In the genomic region with DNA sequence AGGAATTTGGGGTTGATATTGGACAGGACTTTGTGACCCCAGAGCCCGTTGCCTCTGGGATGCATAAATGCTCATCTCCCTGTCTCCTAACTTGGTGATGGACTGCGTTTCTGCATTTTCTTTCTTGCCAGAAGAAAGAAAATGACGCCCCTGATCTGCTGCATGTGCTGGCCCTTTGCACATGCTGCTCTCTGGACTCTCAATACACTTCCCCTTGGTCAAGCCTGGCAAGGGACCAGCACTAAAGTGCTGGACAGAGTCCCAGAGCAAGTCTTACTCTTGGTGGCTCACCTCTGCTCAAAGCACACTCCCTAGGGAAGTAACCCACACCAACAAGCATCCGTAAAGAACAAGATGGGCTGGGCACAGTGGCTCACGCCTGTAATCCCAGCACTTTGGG, we compare ENCODE assay signal across 16 cellular contexts. TPM values are rescaled to one million over a fixed set of nuclear protein-coding genes. Genes with fewer than 3 reads are reported as not detected.
A peak's percentile ranks its signal among the peaks of the same experiment; 100 is the strongest.
DNase-seq lines count a peak whose midpoint lies in the region; ATAC-seq and TF ChIP-seq lines count a peak whose summit lies in the region.
"Had no signal": no experiment of that assay in that cellular context is flagged by ENCODE, and none has a peak within 500 bp of the region (broad histone marks: within the 10 kb centered on the region; RNA-seq: fewer than 3 reads in every experiment).

No MANE protein-coding gene starts in this region.

- no peak for TF ChIP-seq CTCF in activated B cell treated with CpG ODN at 0.5 μM for 24 hours (IDR thresholded peaks at IDR 0.05)
- no peak for TF ChIP-seq CTCF in stomach (IDR thresholded peaks at IDR 0.05)
- no peak for TF ChIP-seq CTCF in type B pancreatic cell (conservative IDR thresholded peaks at IDR 0.05)

- CTCF ChIA-PET in activated B cell treated with CpG ODN at 0.5 μM for 24 hours (lab: Charles Lee) = no interaction called here

- no peaks in the 10 kb centered on the region for H3K9me3 ChIP-seq in stomach
- H3K9me3 ChIP-seq: SJCRH30 had no signal

- no peak overlapping the region for H3K4me3 ChIP-seq in stomach
- H3K4me3 ChIP-seq: SJCRH30 had no signal

- 60 to 72% (median 66%) methylated on average over 5 of the region's 5 CpGs for WGBS in stomach, 5 donors

- no peak for TF ChIP-seq EP300 in stomach (IDR thresholded peaks at IDR 0.05)

- H3K27me3 Mint-ChIP-seq in activated CD4-positive, alpha-beta T cell treated with anti-CD3 and anti-CD28 coated beads, Interleukin-2, amount 10 ng/mL, durations not matched to agents 24 days and 14 days = no peaks in the 10 kb centered on the region
- H3K27me3 Mint-ChIP-seq in activated B cell treated with CpG ODN at 0.5 μM for 24 hours = no peaks in the 10 kb centered on the region
- no peaks in the 10 kb centered on the region for H3K27me3 Mint-ChIP-seq in type B pancreatic cell
- H3K27me3 Mint-ChIP-seq: activated naive CD8-positive, alpha-beta T cell treated with anti-CD3 and anti-CD28 coated beads, Interleukin-2, amount 10 ng/mL, durations not matched to agents 7 days and 5 days; stimulated activated naive CD8-positive, alpha-beta T cell treated with anti-CD3 and anti-CD28 coated beads, Interleukin-15, amount 100 ng/mL, for 72 hours had no signal

- no peak overlapping the region for H3K4me3 Mint-ChIP-seq in activated CD4-positive, alpha-beta T cell treated with anti-CD3 and anti-CD28 coated beads, Interleukin-2, amount 10 ng/mL, durations not matched to agents 24 days and 14 days
- no peak overlapping the region for H3K4me3 Mint-ChIP-seq in activated B cell treated with CpG ODN at 0.5 μM for 24 hours
- H3K4me3 Mint-ChIP-seq in type B pancreatic cell = no peak overlapping the region
- H3K4me3 Mint-ChIP-seq: activated naive CD8-positive, alpha-beta T cell treated with anti-CD3 and anti-CD28 coated beads, Interleukin-2, amount 10 ng/mL, durations not matched to agents 7 days and 5 days; nephron progenitor cell had no signal

- ATAC-seq in activated B cell treated with CpG ODN at 0.5 μM for 24 hours (ENCODE audit: low read depth) (no peak), left lobe of liver (peak; percentile 39), GM19452 (IDR thresholded peaks at IDR 0.05; ENCODE audit: unreplicated experiment) (no peak)
- ATAC-seq: stimulated activated naive CD8-positive, alpha-beta T cell treated with anti-CD3 and anti-CD28 coated beads, Interleukin-15, amount 100 ng/mL, for 72 hours had no signal

- no peak for DNase-seq in activated CD4-positive, alpha-beta T cell treated with anti-CD3 and anti-CD28 coated beads, Interleukin-2, amount 10 ng/mL, durations not matched to agents 24 days and 14 days
- no peak for DNase-seq in activated CD4-positive, alpha-beta T cell treated with anti-CD3 and anti-CD28 coated beads for 1 hour
- DNase-seq in activated B cell treated with CpG ODN at 0.5 μM for 24 hours = no peak
- peak; percentile 79 for DNase-seq in left lobe of liver (ENCODE audit: low spot score)
- peak; percentile 66 for DNase-seq in stomach
- no peak for DNase-seq in type B pancreatic cell (ENCODE audit: extremely low spot score, unreplicated experiment)
- DNase-seq in mesenteric fat pad (ENCODE audit: low spot score) = no peak
- DNase-seq: activated CD4-positive, alpha-beta T cell treated with anti-CD3 and anti-CD28 coated beads for 48 hours; activated naive CD8-positive, alpha-beta T cell treated with anti-CD3 and anti-CD28 coated beads, Interleukin-2, amount 10 ng/mL, durations not matched to agents 7 days and 5 days; effector CD8-positive, alpha-beta T cell; NCI-H1092; NCI-H524; nephron progenitor cell; SJCRH30; stimulated activated naive CD8-positive, alpha-beta T cell treated with anti-CD3 and anti-CD28 coated beads, Interleukin-15, amount 100 ng/mL, for 72 hours had no signal

- H3K36me3 Mint-ChIP-seq in activated CD4-positive, alpha-beta T cell treated with anti-CD3 and anti-CD28 coated beads, Interleukin-2, amount 10 ng/mL, durations not matched to agents 24 days and 14 days (ENCODE audit: low read depth) = peaks cover 51% of the 10 kb centered on the region
- H3K36me3 Mint-ChIP-seq in activated B cell treated with CpG ODN at 0.5 μM for 24 hours (ENCODE audit: low read depth) = peaks cover 64% of the 10 kb centered on the region
- H3K36me3 Mint-ChIP-seq in type B pancreatic cell = peaks cover 7% of the 10 kb centered on the region

- H3K4me1 Mint-ChIP-seq in activated CD4-positive, alpha-beta T cell treated with anti-CD3 and anti-CD28 coated beads, Interleukin-2, amount 10 ng/mL, durations not matched to agents 24 days and 14 days = peaks cover 61% of the 10 kb centered on the region
- H3K4me1 Mint-ChIP-seq in activated B cell treated with CpG ODN at 0.5 μM for 24 hours = peaks cover 56% of the 10 kb centered on the region
- peaks cover 26% of the 10 kb centered on the region for H3K4me1 Mint-ChIP-seq in type B pancreatic cell (ENCODE audit: unreplicated experiment)

- H3K36me3 ChIP-seq in stomach = peaks cover 11 to 67% (median 60%) of the 10 kb centered on the region in 4 donors

- H3K27ac Mint-ChIP-seq in activated CD4-positive, alpha-beta T cell treated with anti-CD3 and anti-CD28 coated beads, Interleukin-2, amount 10 ng/mL, durations not matched to agents 24 days and 14 days = peak overlapping the region; percentile 64
- peak overlapping the region; percentile 41 for H3K27ac Mint-ChIP-seq in activated B cell treated with CpG ODN at 0.5 μM for 24 hours
- H3K27ac Mint-ChIP-seq in type B pancreatic cell = no peak overlapping the region
- H3K27ac Mint-ChIP-seq: activated naive CD8-positive, alpha-beta T cell treated with anti-CD3 and anti-CD28 coated beads, Interleukin-2, amount 10 ng/mL, durations not matched to agents 7 days and 5 days had no signal

- peaks cover 63 to 97% (median 85%) of the 10 kb centered on the region in 4 donors for H3K4me1 ChIP-seq in stomach

- intact Hi-C loops in activated CD4-positive, alpha-beta T cell treated with anti-CD3 and anti-CD28 coated beads, Interleukin-2, amount 10 ng/mL, durations not matched to agents 24 days and 14 days (cut with micrococcal nuclease) = no loop called here
- intact Hi-C loops in activated B cell treated with CpG ODN at 0.5 μM for 24 hours (cut with micrococcal nuclease) = no loop called here
- intact Hi-C loops in stomach (cut with DNase I; ENCODE audit: low total_unique reads) = no loop called here

- H3K9me3 Mint-ChIP-seq in activated CD4-positive, alpha-beta T cell treated with anti-CD3 and anti-CD28 coated beads, Interleukin-2, amount 10 ng/mL, durations not matched to agents 24 days and 14 days = no peaks in the 10 kb centered on the region
- H3K9me3 Mint-ChIP-seq in activated B cell treated with CpG ODN at 0.5 μM for 24 hours = no peaks in the 10 kb centered on the region
- H3K9me3 Mint-ChIP-seq in type B pancreatic cell = no peaks in the 10 kb centered on the region
- H3K9me3 Mint-ChIP-seq: activated naive CD8-positive, alpha-beta T cell treated with anti-CD3 and anti-CD28 coated beads, Interleukin-2, amount 10 ng/mL, durations not matched to agents 7 days and 5 days; nephron progenitor cell; stimulated activated naive CD8-positive, alpha-beta T cell treated with anti-CD3 and anti-CD28 coated beads, Interleukin-15, amount 100 ng/mL, for 72 hours had no signal

- no peak for TF ChIP-seq POLR2A in stomach (IDR thresholded peaks at IDR 0.05)

- H3K27me3 ChIP-seq in stomach = no peaks in the 10 kb centered on the region
- H3K27me3 ChIP-seq: SJCRH30 had no signal

- H3K27ac ChIP-seq in stomach = peak overlapping the region in 4 of 5 donors; percentile 95 to 100 (median 95)
- H3K27ac ChIP-seq: SJCRH30 had no signal

- POLR2A ChIA-PET in activated B cell treated with CpG ODN at 0.5 μM for 24 hours (lab: Charles Lee) = interaction anchor here (1.0 to 2.4 kb wide), 2 partner anchors 19 to 31 kb away, joined by 3 to 13 read pairs; no protein-coding TSS in a partner anchor

RNA-seq across cellular contexts. Expression of a gene that starts 40.7 kb away (rescaled TPM):
- total RNA-seq in activated CD4-positive, alpha-beta T cell treated with anti-CD3 and anti-CD28 coated beads, Interleukin-2, amount 10 ng/mL, durations not matched to agents 24 days and 14 days = 625 and 633 TPM in 2 replicates
- 714 and 755 TPM in 2 replicates for total RNA-seq in activated B cell treated with CpG ODN at 0.5 μM for 24 hours
- 204 TPM for total RNA-seq in left lobe of liver
- total RNA-seq in stomach = 100 to 1,000 TPM; 155 to 620 (median 272) TPM
- 10 to 100 TPM; 46.7 to 79.3 (median 54.3) TPM for polyA plus RNA-seq in stomach
- total RNA-seq in type B pancreatic cell (ENCODE audit: low replicate concordance) = 277 and 364 TPM in 2 replicates
- 673 TPM for total RNA-seq in mesenteric fat pad

Comparison
In these comparisons a context has a peak if more than half of its experiments do, and no peak if none do; other contexts are left out.
1. DNase-seq: peak in left lobe of liver (single experiment) and stomach (single experiment); none in activated CD4-positive, alpha-beta T cell treated with anti-CD3 and anti-CD28 coated beads, Interleukin-2, amount 10 ng/mL, durations not matched to agents 24 days and 14 days (single experiment), activated CD4-positive, alpha-beta T cell treated with anti-CD3 and anti-CD28 coated beads for 1 hour (single experiment), activated B cell treated with CpG ODN at 0.5 μM for 24 hours (single experiment), type B pancreatic cell (single experiment) and mesenteric fat pad (single experiment).